ENCODE assay signal across 16 cellular contexts in the genomic region with DNA sequence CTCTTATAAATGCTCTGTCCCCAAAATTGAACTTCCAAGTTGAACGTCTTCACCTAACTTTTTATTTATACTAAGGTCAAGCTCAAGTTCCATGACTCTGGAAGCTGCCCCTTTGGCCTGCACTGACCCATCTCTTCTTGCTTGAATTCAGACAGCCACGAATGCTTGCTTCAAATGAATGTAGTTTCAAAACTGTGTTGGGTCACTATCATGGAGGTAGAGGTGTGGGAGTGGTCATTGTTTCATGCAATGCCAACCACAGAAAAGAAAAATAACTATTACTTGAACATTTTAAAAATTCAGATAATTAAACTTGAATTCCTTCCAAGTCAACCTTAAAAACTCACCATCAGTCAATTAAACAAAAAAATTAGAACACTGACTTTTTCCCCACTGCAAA. TPM values are rescaled to one million over a fixed set of nuclear protein-coding genes. Genes with fewer than 3 reads are reported as not detected.
DNase-seq lines count a peak whose midpoint lies in the region; ATAC-seq and TF ChIP-seq lines count a peak whose summit lies in the region.
"Had no signal": no experiment of that assay in that cellular context is flagged by ENCODE, and none has a peak within 500 bp of the region (broad histone marks: within the 10 kb centered on the region; RNA-seq: fewer than 3 reads in every experiment).

No MANE protein-coding gene starts in this region.

- H3K27me3 Mint-ChIP-seq in activated CD8-positive, alpha-beta memory T cell treated with anti-CD3 and anti-CD28 coated beads, Interleukin-2, amount 10 ng/mL, durations not matched to agents 7 days and 5 days = no peaks in the 10 kb centered on the region
- H3K27me3 Mint-ChIP-seq in CD8-positive, alpha-beta T cell (ENCODE audit: low read depth) = no peaks in the 10 kb centered on the region
- H3K27me3 Mint-ChIP-seq in stimulated activated memory B cell treated with anti-CD40 and anti-IgM and Interleukin-4, amounts not matched to agents 10 μg/mL and 1 μg/mL and 100 μg/mL, for 72 hours = no peaks in the 10 kb centered on the region
- H3K27me3 Mint-ChIP-seq: CD4-positive, CD25-positive, alpha-beta regulatory T cell had no signal

- H3K9me2 ChIP-seq in OCI-LY7 (ENCODE audit: insufficient read depth, low read length) (no peaks in the 10 kb centered on the region), PC-3 (replicated peaks; ENCODE audit: low read length) (no peaks in the 10 kb centered on the region)

- H3K27ac ChIP-seq in CD8-positive, alpha-beta T cell (ENCODE audit: low read depth, low read length) = no peak overlapping the region
- H3K27ac ChIP-seq in OCI-LY7 (ENCODE audit: low read depth, low read length, poor library complexity, severe bottlenecking) (no peak overlapping the region), PC-3 (ENCODE audit: low read length) (no peak overlapping the region)
- H3K27ac ChIP-seq: 22Rv1, Peyer's patch had no signal

- peak overlapping the region; percentile 7 for H3K27ac Mint-ChIP-seq in activated CD8-positive, alpha-beta memory T cell treated with anti-CD3 and anti-CD28 coated beads, Interleukin-2, amount 10 ng/mL, durations not matched to agents 7 days and 5 days
- H3K27ac Mint-ChIP-seq in CD8-positive, alpha-beta T cell = peak overlapping the region; percentile 19
- H3K27ac Mint-ChIP-seq in stimulated activated memory B cell treated with anti-CD40 and anti-IgM and Interleukin-4, amounts not matched to agents 10 μg/mL and 1 μg/mL and 100 μg/mL, for 72 hours = peak overlapping the region; percentile 12

- H3K4me1 ChIP-seq in CD8-positive, alpha-beta T cell (ENCODE audit: insufficient read depth, low read length) = peaks cover 20% of the 10 kb centered on the region
- H3K4me1 ChIP-seq in OCI-LY7 (ENCODE audit: insufficient read depth, low read length, poor library complexity, severe bottlenecking) (peaks cover 22% of the 10 kb centered on the region), PC-3 (ENCODE audit: insufficient read depth, low read length) (peaks cover 19% of the 10 kb centered on the region)

- no peak for DNase-seq in activated CD8-positive, alpha-beta memory T cell treated with anti-CD3 and anti-CD28 coated beads, Interleukin-2, amount 10 ng/mL, durations not matched to agents 7 days and 5 days
- DNase-seq in activated CD8-positive, alpha-beta memory T cell treated with anti-CD3 and anti-CD28 coated beads, Interleukin-2, amount 50 U/mL, for 4 hours = no peak
- DNase-seq in CD8-positive, alpha-beta T cell = no peak
- DNase-seq in OCI-LY7 (ENCODE audit: low spot score) (no peak), AML-193 (lab: John Stamatoyannopoulos, UW) (no peak), NCI-H2029 treated with DMSO at 0.1 percent for 48 hours (lab: John Stamatoyannopoulos, UW) (no peak), PC-3 (no peak)
- DNase-seq: Calu3; CD4-positive, CD25-positive, alpha-beta regulatory T cell; NCI-H187; NCI-H2227 treated with DMSO at 0.1 percent for 48 hours; NCI-H524; Peyer's patch; SW 1271 had no signal

- peaks cover 36% of the 10 kb centered on the region for H3K4me1 Mint-ChIP-seq in activated CD8-positive, alpha-beta memory T cell treated with anti-CD3 and anti-CD28 coated beads, Interleukin-2, amount 10 ng/mL, durations not matched to agents 7 days and 5 days
- H3K4me1 Mint-ChIP-seq in CD8-positive, alpha-beta T cell (ENCODE audit: low read depth) = peaks cover 59% of the 10 kb centered on the region
- peaks cover 59% of the 10 kb centered on the region for H3K4me1 Mint-ChIP-seq in stimulated activated memory B cell treated with anti-CD40 and anti-IgM and Interleukin-4, amounts not matched to agents 10 μg/mL and 1 μg/mL and 100 μg/mL, for 72 hours

- H3F3A ChIP-seq in PC-3 (ENCODE audit: low read length, unreplicated experiment) = no peaks in the 10 kb centered on the region

- no peak overlapping the region for H3K4me3 ChIP-seq in CD8-positive, alpha-beta T cell (ENCODE audit: low read depth, low read length)
- H3K4me3 ChIP-seq in OCI-LY7 (ENCODE audit: low read depth, low read length, poor library complexity, severe bottlenecking) (no peak overlapping the region), PC-3 (ENCODE audit: low read length) (no peak overlapping the region)
- H3K4me3 ChIP-seq: Peyer's patch had no signal

- no peaks in the 10 kb centered on the region for H3K9me3 ChIP-seq in CD8-positive, alpha-beta T cell (ENCODE audit: low read length)
- H3K9me3 ChIP-seq in OCI-LY7 (ENCODE audit: low read length) = no peaks in the 10 kb centered on the region
- H3K9me3 ChIP-seq in PC-3 (ENCODE audit: low read length) = no peaks in the 10 kb centered on the region
- H3K9me3 ChIP-seq: Peyer's patch had no signal

- H3K27me3 ChIP-seq in CD8-positive, alpha-beta T cell (ENCODE audit: insufficient read depth, low read length) = no peaks in the 10 kb centered on the region
- no peaks in the 10 kb centered on the region for H3K27me3 ChIP-seq in PC-3 (ENCODE audit: low read length)
- H3K27me3 ChIP-seq: Peyer's patch had no signal

- no peak for ATAC-seq in activated CD8-positive, alpha-beta memory T cell treated with anti-CD3 and anti-CD28 coated beads, Interleukin-2, amount 10 ng/mL, durations not matched to agents 7 days and 5 days
- no peak for ATAC-seq in CD8-positive, alpha-beta T cell
- no peak for ATAC-seq in stimulated activated memory B cell treated with anti-CD40 and anti-IgM and Interleukin-4, amounts not matched to agents 10 μg/mL and 1 μg/mL and 100 μg/mL, for 72 hours
- no peak for ATAC-seq in PC-3

- H3K79me2 ChIP-seq in OCI-LY7 (ENCODE audit: insufficient read depth, low read depth, low read length) = peaks cover 44% of the 10 kb centered on the region
- peaks cover 28% of the 10 kb centered on the region for H3K79me2 ChIP-seq in PC-3 (ENCODE audit: low read length)

- TF ChIP-seq CTCF in CD8-positive, alpha-beta T cell (IDR thresholded peaks at IDR 0.05) = no peak
- TF ChIP-seq CTCF in OCI-LY7 (conservative IDR thresholded peaks at IDR 0.05; ENCODE audit: low read length) (no peak), PC-3 (conservative IDR thresholded peaks at IDR 0.05; ENCODE audit: low read depth, low read length) (no peak)

- H3K36me3 ChIP-seq in CD8-positive, alpha-beta T cell (ENCODE audit: insufficient read depth, low read length) = no peaks in the 10 kb centered on the region
- H3K36me3 ChIP-seq in OCI-LY7 (ENCODE audit: insufficient read depth, low read length) = peaks cover 44% of the 10 kb centered on the region
- H3K36me3 ChIP-seq in PC-3 (ENCODE audit: low read depth, low read length) = no peaks in the 10 kb centered on the region; the same call in 1 of the 2 replicates

- BruUV-seq in OCI-LY7 (replicated peaks; lab: Mats Ljungman, UMichigan) (no TSS peak), PC-3 (replicated peaks; lab: Mats Ljungman, UMichigan) (no TSS peak)

- H3K9me3 Mint-ChIP-seq in activated CD8-positive, alpha-beta memory T cell treated with anti-CD3 and anti-CD28 coated beads, Interleukin-2, amount 10 ng/mL, durations not matched to agents 7 days and 5 days (ENCODE audit: low read depth) = no peaks in the 10 kb centered on the region
- no peaks in the 10 kb centered on the region for H3K9me3 Mint-ChIP-seq in CD8-positive, alpha-beta T cell
- H3K9me3 Mint-ChIP-seq in stimulated activated memory B cell treated with anti-CD40 and anti-IgM and Interleukin-4, amounts not matched to agents 10 μg/mL and 1 μg/mL and 100 μg/mL, for 72 hours = no peaks in the 10 kb centered on the region
- H3K9me3 Mint-ChIP-seq: CD4-positive, CD25-positive, alpha-beta regulatory T cell had no signal

- intact Hi-C loops in CD8-positive, alpha-beta T cell (cut with DNase I, micrococcal nuclease) = loop anchor here in 1 of 2 experiments (5.0 kb wide), 1 partner anchor 766 kb away; no protein-coding TSS in a partner anchor
- intact Hi-C loops in OCI-LY7 (cut with micrococcal nuclease; ENCODE audit: unreplicated experiment) = no loop called here
- intact Hi-C loops in PC-3 (cut with micrococcal nuclease) = no loop called here

- POLR2A ChIA-PET in CD8-positive, alpha-beta T cell (lab: Charles Lee) = no interaction called here
- POLR2A ChIA-PET in OCI-LY7 (lab: Charles Lee) (interaction anchor here (0.9 kb wide), 1 partner anchor 44 kb away, joined by 3 read pairs; no protein-coding TSS in a partner anchor), PC-3 (lab: Charles Lee; ENCODE audit: unreplicated experiment) (no interaction called here)

- H4K20me1 ChIP-seq in OCI-LY7 (ENCODE audit: insufficient read depth, low read length) = no peaks in the 10 kb centered on the region
- no peaks in the 10 kb centered on the region for H4K20me1 ChIP-seq in PC-3 (ENCODE audit: low read length)

- no peak overlapping the region for H3K9ac ChIP-seq in PC-3 (ENCODE audit: low read length)

- no peak overlapping the region for H3K4me3 Mint-ChIP-seq in activated CD8-positive, alpha-beta memory T cell treated with anti-CD3 and anti-CD28 coated beads, Interleukin-2, amount 10 ng/mL, durations not matched to agents 7 days and 5 days
- H3K4me3 Mint-ChIP-seq in CD8-positive, alpha-beta T cell = no peak overlapping the region
- peak overlapping the region; percentile 2 for H3K4me3 Mint-ChIP-seq in stimulated activated memory B cell treated with anti-CD40 and anti-IgM and Interleukin-4, amounts not matched to agents 10 μg/mL and 1 μg/mL and 100 μg/mL, for 72 hours

- H2AFZ ChIP-seq in OCI-LY7 (ENCODE audit: low read length) = no peak overlapping the region
- H2AFZ ChIP-seq in PC-3 (ENCODE audit: low read length) = no peak overlapping the region

- H3K4me2 ChIP-seq in OCI-LY7 (ENCODE audit: low read length) = peak overlapping the region; percentile 97; the same call in 1 of the 2 replicates
- H3K4me2 ChIP-seq in PC-3 (ENCODE audit: low read length) = no peak overlapping the region

- H3K36me3 Mint-ChIP-seq in activated CD8-positive, alpha-beta memory T cell treated with anti-CD3 and anti-CD28 coated beads, Interleukin-2, amount 10 ng/mL, durations not matched to agents 7 days and 5 days = peaks cover 25% of the 10 kb centered on the region
- peaks cover 48% of the 10 kb centered on the region for H3K36me3 Mint-ChIP-seq in CD8-positive, alpha-beta T cell
- H3K36me3 Mint-ChIP-seq in stimulated activated memory B cell treated with anti-CD40 and anti-IgM and Interleukin-4, amounts not matched to agents 10 μg/mL and 1 μg/mL and 100 μg/mL, for 72 hours = peaks cover 51% of the 10 kb centered on the region

- CTCF ChIA-PET in activated CD8-positive, alpha-beta memory T cell treated with anti-CD3 and anti-CD28 coated beads, Interleukin-2, amount 10 ng/mL, durations not matched to agents 7 days and 5 days (lab: Charles Lee) = no interaction called here
- CTCF ChIA-PET in CD8-positive, alpha-beta T cell (lab: Charles Lee) = no interaction called here
- CTCF ChIA-PET in OCI-LY7 (lab: Charles Lee; ENCODE audit: unreplicated experiment) (no interaction called here), PC-3 (lab: Charles Lee) (no interaction called here)

RNA-seq across cellular contexts. Expression of a gene that starts 2.5 kb away (rescaled TPM):
- total RNA-seq in activated CD8-positive, alpha-beta memory T cell treated with anti-CD3 and anti-CD28 coated beads, Interleukin-2, amount 10 ng/mL, durations not matched to agents 7 days and 5 days = 10 to 100 TPM; 22.1 to 25.4 TPM
- 10 to 100 TPM; 13.2 to 16.8 TPM for total RNA-seq in CD8-positive, alpha-beta T cell
- total RNA-seq in OCI-LY7 (2014; rRNA removed; shearing (Covaris generic)) = 18.2 and 33.7 TPM in 2 replicates
- 37.9 and 41.8 TPM in 2 replicates for total RNA-seq in OCI-LY7 (2022)
- total RNA-seq in PC-3 (2014; rRNA removed) = 20.0 and 26.5 TPM in 2 replicates

RNA-seq across cellular contexts. Expression of a gene that starts 2.8 kb away (rescaled TPM):
- 10 to 100 TPM; 33.7 to 35.7 TPM for total RNA-seq in activated CD8-positive, alpha-beta memory T cell treated with anti-CD3 and anti-CD28 coated beads, Interleukin-2, amount 10 ng/mL, durations not matched to agents 7 days and 5 days
- total RNA-seq in CD8-positive, alpha-beta T cell = 10 to 100 TPM; 32.4 to 32.8 TPM
- total RNA-seq in OCI-LY7 (2014; rRNA removed; shearing (Covaris generic)) = 56.9 and 68.1 TPM in 2 replicates
- 93.1 and 101 TPM in 2 replicates for total RNA-seq in OCI-LY7 (2022)
- total RNA-seq in PC-3 (2014; rRNA removed) = 31.8 and 42.0 TPM in 2 replicates
